ENCODE assay signal across 35 cellular contexts in the genomic region with DNA sequence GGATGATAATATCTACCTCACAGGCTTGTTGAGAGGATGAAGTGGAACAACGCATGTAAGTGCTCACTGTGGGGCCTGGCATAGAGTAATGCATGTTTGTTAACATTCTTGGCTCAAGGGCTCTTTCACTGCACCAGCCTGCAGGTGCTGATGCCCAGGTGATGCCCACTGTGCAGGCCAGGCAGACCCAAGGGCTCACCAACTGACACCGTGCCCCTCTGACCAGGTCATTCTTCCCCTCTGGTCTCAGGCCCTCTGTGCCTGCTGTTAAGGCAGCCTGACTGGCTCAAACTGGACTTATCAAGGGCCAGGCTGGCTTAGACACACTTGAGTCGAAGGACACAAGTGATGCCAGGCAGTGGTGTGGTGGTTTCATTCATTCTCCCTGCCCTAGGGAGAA.
"Had no signal": no experiment of that assay in that cellular context is flagged by ENCODE, and none has a peak within 500 bp of the region (broad histone marks: within the 10 kb centered on the region; RNA-seq: fewer than 3 reads in every experiment).

No MANE protein-coding gene starts in this region.

- H3K27ac ChIP-seq: adrenal gland, body of pancreas, cardiac muscle cell, epithelial cell of prostate, esophagus squamous epithelium, gastroesophageal sphincter, WERI-Rb-1 had no signal

- H3K36me3 ChIP-seq: adrenal gland, cardiac muscle cell, esophagus squamous epithelium, gastroesophageal sphincter, WERI-Rb-1 had no signal

- H3K27me3 ChIP-seq: body of pancreas, cardiac muscle cell, esophagus squamous epithelium, gastroesophageal sphincter had no signal

- FAIRE-seq: colon, endometrium, endothelial cell of umbilical vein had no signal

- H3K4me1 ChIP-seq: adrenal gland, body of pancreas, esophagus squamous epithelium had no signal

- DNase-seq: activated B cell treated with CpG ODN at 0.5 μM for 24 hours; activated CD4-positive, alpha-beta T cell treated with anti-CD3 and anti-CD28 coated beads for 48 hours; activated CD4-positive, alpha-beta T cell treated with anti-CD3 and anti-CD28 coated beads, Interleukin-2, amount 50 U/mL, for 1 hour; activated CD4-positive, alpha-beta T cell treated with anti-CD3 and anti-CD28 coated beads, Interleukin-2, amount 50 U/mL, for 48 hours; activated CD8-positive, alpha-beta memory T cell treated with anti-CD3 and anti-CD28 coated beads for 24 hours; activated CD8-positive, alpha-beta T cell treated with anti-CD3 and anti-CD28 coated beads for 36 hours; activated effector memory CD4-positive, alpha-beta T cell treated with anti-CD3 and anti-CD28 coated beads, Interleukin-2, amount 50 U/mL, for 16 hours; activated naive CD4-positive, alpha-beta T cell treated with anti-CD3 and anti-CD28 coated beads for 36 hours; activated naive CD8-positive, alpha-beta T cell treated with anti-CD3 and anti-CD28 coated beads for 36 hours; activated naive CD8-positive, alpha-beta T cell treated with anti-CD3 and anti-CD28 coated beads, Interleukin-2, amount 50 U/mL, for 24 hours; activated T-cell treated with anti-CD3 and anti-CD28 coated beads, Interleukin-2, amount 50 U/mL, for 48 hours; adrenal gland; amygdala; body of pancreas; cortex of kidney; dermis blood vessel endothelial cell; effector CD4-positive, alpha-beta T cell; effector memory CD8-positive, alpha-beta T cell; esophagus squamous epithelium; foreskin melanocyte; T-helper 1 cell; T-helper 17 cell; T1000; WERI-Rb-1 had no signal

- H3K36me3 Mint-ChIP-seq: activated naive CD4-positive, alpha-beta T cell treated with anti-CD3 and anti-CD28 coated beads, Interleukin-2, amount 50 U/mL, for 24 hours; activated naive CD8-positive, alpha-beta T cell treated with anti-CD3 and anti-CD28 coated beads for 36 hours had no signal

- H3K9me3 ChIP-seq: adrenal gland, body of pancreas, esophagus squamous epithelium, gastroesophageal sphincter had no signal

- H3K27me3 Mint-ChIP-seq: activated B cell treated with CpG ODN at 0.5 μM for 24 hours; activated CD8-positive, alpha-beta T cell treated with anti-CD3 and anti-CD28 coated beads for 36 hours; activated naive CD4-positive, alpha-beta T cell treated with anti-CD3 and anti-CD28 coated beads, Interleukin-2, amount 50 U/mL, for 24 hours; activated naive CD8-positive, alpha-beta T cell treated with anti-CD3 and anti-CD28 coated beads for 36 hours; activated naive CD8-positive, alpha-beta T cell treated with anti-CD3 and anti-CD28 coated beads, Interleukin-2, amount 50 U/mL, for 24 hours; central memory CD8-positive, alpha-beta T cell; effector memory CD8-positive, alpha-beta T cell; T-helper 17 cell had no signal

- H3K4me3 Mint-ChIP-seq: activated B cell treated with CpG ODN at 0.5 μM for 24 hours; activated CD8-positive, alpha-beta T cell treated with anti-CD3 and anti-CD28 coated beads for 36 hours; activated naive CD4-positive, alpha-beta T cell treated with anti-CD3 and anti-CD28 coated beads for 36 hours; activated naive CD4-positive, alpha-beta T cell treated with anti-CD3 and anti-CD28 coated beads, Interleukin-2, amount 50 U/mL, for 24 hours; activated naive CD8-positive, alpha-beta T cell treated with anti-CD3 and anti-CD28 coated beads for 36 hours; activated naive CD8-positive, alpha-beta T cell treated with anti-CD3 and anti-CD28 coated beads, Interleukin-2, amount 50 U/mL, for 24 hours; activated T-helper 1 cell treated with anti-CD3 and anti-CD28 coated beads, Interleukin-12 subunit alpha, Interleukin-12 subunit beta, Interleukin-2, Interleukin-4 antibody, amounts not matched to agents 30 ng/mL and 10 ng/mL and 1 ng/mL, durations not matched to agents 14 hours and 24 hours and 36 hours; central memory CD8-positive, alpha-beta T cell; effector memory CD8-positive, alpha-beta T cell; T-helper 17 cell; T-helper 2 cell treated with Interferon-gamma antibody and Interleukin-4, amounts not matched to agents 5 μg/mL and 100 μg/mL, for 36 hours had no signal

- H3K27ac Mint-ChIP-seq: activated B cell treated with CpG ODN at 0.5 μM for 24 hours; activated CD8-positive, alpha-beta T cell treated with anti-CD3 and anti-CD28 coated beads for 36 hours; activated naive CD4-positive, alpha-beta T cell treated with anti-CD3 and anti-CD28 coated beads for 36 hours; activated naive CD4-positive, alpha-beta T cell treated with anti-CD3 and anti-CD28 coated beads, Interleukin-2, amount 50 U/mL, for 24 hours; activated naive CD8-positive, alpha-beta T cell treated with anti-CD3 and anti-CD28 coated beads for 36 hours; activated naive CD8-positive, alpha-beta T cell treated with anti-CD3 and anti-CD28 coated beads, Interleukin-2, amount 50 U/mL, for 24 hours; activated T-helper 1 cell treated with anti-CD3 and anti-CD28 coated beads, Interleukin-12 subunit alpha, Interleukin-12 subunit beta, Interleukin-2, Interleukin-4 antibody, amounts not matched to agents 30 ng/mL and 10 ng/mL and 1 ng/mL, durations not matched to agents 14 hours and 24 hours and 36 hours; activated T-helper 2 cell treated with anti-CD3 and anti-CD28 coated beads, Interferon-gamma antibody, Interleukin-2, Interleukin-4, amounts not matched to agents 10 μg/mL and 5 μg/mL and 100 μg/mL, durations not matched to agents 14 hours and 24 hours and 36 hours; effector memory CD8-positive, alpha-beta T cell; T-helper 17 cell; T-helper 2 cell treated with Interferon-gamma antibody and Interleukin-4, amounts not matched to agents 5 μg/mL and 100 μg/mL, for 36 hours had no signal

- H3K4me1 Mint-ChIP-seq: activated B cell treated with CpG ODN at 0.5 μM for 24 hours; activated naive CD4-positive, alpha-beta T cell treated with anti-CD3 and anti-CD28 coated beads, Interleukin-2, amount 50 U/mL, for 24 hours; activated naive CD8-positive, alpha-beta T cell treated with anti-CD3 and anti-CD28 coated beads for 36 hours; activated naive CD8-positive, alpha-beta T cell treated with anti-CD3 and anti-CD28 coated beads, Interleukin-2, amount 50 U/mL, for 24 hours; central memory CD8-positive, alpha-beta T cell; T-helper 17 cell had no signal

- H3K9me3 Mint-ChIP-seq: activated B cell treated with CpG ODN at 0.5 μM for 24 hours; activated CD8-positive, alpha-beta T cell treated with anti-CD3 and anti-CD28 coated beads for 36 hours; activated naive CD4-positive, alpha-beta T cell treated with anti-CD3 and anti-CD28 coated beads for 36 hours; activated naive CD4-positive, alpha-beta T cell treated with anti-CD3 and anti-CD28 coated beads, Interleukin-2, amount 50 U/mL, for 24 hours; activated naive CD8-positive, alpha-beta T cell treated with anti-CD3 and anti-CD28 coated beads for 36 hours; activated naive CD8-positive, alpha-beta T cell treated with anti-CD3 and anti-CD28 coated beads, Interleukin-2, amount 50 U/mL, for 24 hours; activated T-helper 1 cell treated with anti-CD3 and anti-CD28 coated beads, Interleukin-12 subunit alpha, Interleukin-12 subunit beta, Interleukin-2, Interleukin-4 antibody, amounts not matched to agents 30 ng/mL and 10 ng/mL and 1 ng/mL, durations not matched to agents 14 hours and 24 hours and 36 hours; activated T-helper 2 cell treated with anti-CD3 and anti-CD28 coated beads, Interferon-gamma antibody, Interleukin-2, Interleukin-4, amounts not matched to agents 10 μg/mL and 5 μg/mL and 100 μg/mL, durations not matched to agents 14 hours and 24 hours and 36 hours; central memory CD8-positive, alpha-beta T cell; effector memory CD8-positive, alpha-beta T cell; T-helper 2 cell treated with Interferon-gamma antibody and Interleukin-4, amounts not matched to agents 5 μg/mL and 100 μg/mL, for 36 hours had no signal

- H3K4me3 ChIP-seq: adrenal gland, body of pancreas, cardiac muscle cell, esophagus squamous epithelium, gastroesophageal sphincter had no signal
